7 cellular contexts compared by ENCODE assay signal in the genomic region with DNA sequence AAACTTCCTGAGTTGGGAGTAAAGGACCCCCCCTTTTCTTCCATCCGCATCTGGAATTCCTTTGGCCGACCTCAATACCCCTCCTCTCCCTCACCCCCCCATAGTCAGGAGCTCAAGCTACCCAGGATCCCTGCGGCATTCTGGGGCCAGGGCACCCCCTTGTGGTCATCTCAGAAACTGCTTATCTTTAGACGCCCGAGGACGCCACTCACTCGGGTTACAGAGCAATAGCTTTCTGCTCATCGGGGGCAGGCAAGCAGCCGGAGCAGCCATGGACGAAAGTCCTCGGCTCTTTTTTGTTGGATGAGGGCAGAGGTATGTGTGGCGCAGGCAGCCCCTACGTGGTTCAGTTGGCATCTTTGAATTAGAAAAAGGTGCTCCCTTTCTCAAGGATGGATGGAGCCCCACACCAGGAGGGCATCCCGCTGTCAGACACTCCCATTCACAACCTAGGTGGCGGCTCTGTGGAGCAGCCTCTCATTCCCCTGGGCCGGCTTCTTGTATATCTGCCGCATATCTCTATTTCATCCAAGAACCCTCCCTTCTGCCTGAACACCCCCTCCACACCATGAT. TPM values are rescaled to one million over a fixed set of nuclear protein-coding genes. Genes with fewer than 3 reads are reported as not detected.
A peak's percentile ranks its signal among the peaks of the same experiment; 100 is the strongest.
DNase-seq lines count a peak whose midpoint lies in the region; ATAC-seq and TF ChIP-seq lines count a peak whose summit lies in the region.

No MANE protein-coding gene starts in this region.

- intact Hi-C loops in sciatic nerve (cut with DNase I) = no loop called here

- DNase-seq in GM06990 (ENCODE audit: extremely low read depth, insufficient read length) (no peak), T-helper 2 cell (peak in 4 of 5 experiments; percentile 29 to 65 (median 54)), astrocyte of the spinal cord (ENCODE audit: low read depth, low spot score) (peak; percentile 79), hypothalamus (lab: John Stamatoyannopoulos, UW) (peak in 41 of 51 donors; percentile 10 to 85 (median 63)), sciatic nerve (ENCODE audit: low spot score) (peak; percentile 84)

- in situ Hi-C loops in astrocyte of the spinal cord (cut with HindIII; ENCODE audit: low sequenced_read_pairs) = no loop called here

- ATAC-seq in sciatic nerve = peak; percentile 47
- ATAC-seq in HG03571 (IDR thresholded peaks at IDR 0.05; ENCODE audit: unreplicated experiment) = no peak

- H3K36me3 ChIP-seq in GM06990 (ENCODE audit: control insufficient read depth, insufficient read depth, low read length) = peaks cover 5% of the 10 kb centered on the region; the same call in 1 of the 2 replicates

- no peaks in the 10 kb centered on the region; the same call in 1 of the 2 replicates for H3K27me3 ChIP-seq in GM06990 (replicated peaks; ENCODE audit: control insufficient read depth, insufficient read depth, low read length)

- H3K4me3 ChIP-seq in GM06990 (replicated peaks; ENCODE audit: low read depth, low read length) (no peak overlapping the region), astrocyte of the spinal cord (ENCODE audit: low read depth, low read length) (peak overlapping the region; percentile 12)

- TF ChIP-seq CTCF in GM06990 (IDR thresholded peaks at IDR 0.05; ENCODE audit: insufficient read depth, low read length, poor library complexity, severe bottlenecking) (peak; percentile 85), LNCAP (IDR thresholded peaks at IDR 0.05) (peak; percentile 86), astrocyte of the spinal cord (IDR thresholded peaks at IDR 0.05; ENCODE audit: low read depth, low read length) (peak; percentile 85)

RNA-seq across cellular contexts. Expression of a gene that starts 2.3 kb away (rescaled TPM):
- 27.7 TPM for total RNA-seq in sciatic nerve

RNA-seq across cellular contexts. Expression of a gene that starts 4.1 kb away (rescaled TPM):
- 17.4 TPM for total RNA-seq in sciatic nerve

RNA-seq across cellular contexts. Expression of a gene that starts 8.1 kb away (rescaled TPM):
- total RNA-seq in sciatic nerve = not detected

RNA-seq across cellular contexts. Expression of a gene that starts 21.5 kb away (rescaled TPM):
- total RNA-seq in sciatic nerve = 146 TPM

RNA-seq across cellular contexts. Expression of a gene that starts 43.1 kb away (rescaled TPM):
- total RNA-seq in sciatic nerve = 13.7 TPM
